Comparison of ENCODE assay signal across 19 cellular contexts in the genomic region with DNA sequence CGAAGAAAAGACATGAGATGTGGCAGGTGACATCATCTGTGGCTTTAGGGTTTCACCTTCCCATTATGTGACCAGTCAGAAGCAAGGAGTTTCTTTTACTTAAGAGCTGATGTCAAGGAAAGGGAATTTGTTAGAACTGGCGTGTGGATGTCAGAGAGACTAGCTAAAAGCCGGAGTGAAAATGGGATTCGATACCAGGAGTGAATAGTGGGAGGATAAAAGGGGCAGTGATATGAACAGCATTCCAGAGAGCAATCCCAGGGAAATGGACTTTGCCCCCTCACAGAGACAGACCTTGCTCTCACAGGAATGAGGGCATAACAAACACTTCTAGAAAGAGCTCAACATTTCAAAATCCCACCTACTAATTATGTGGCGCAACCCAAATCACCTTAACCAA. TPM values are rescaled to one million over a fixed set of nuclear protein-coding genes. Genes with fewer than 3 reads are reported as not detected.
DNase-seq lines count a peak whose midpoint lies in the region; ATAC-seq and TF ChIP-seq lines count a peak whose summit lies in the region.
"Had no signal": no experiment of that assay in that cellular context is flagged by ENCODE, and none has a peak within 500 bp of the region (broad histone marks: within the 10 kb centered on the region; RNA-seq: fewer than 3 reads in every experiment).

No MANE protein-coding gene starts in this region.

- H3K4me1 ChIP-seq in HEK293 (ENCODE audit: control insufficient read depth, insufficient read depth, low read length): 0 out of 2 replicates have a peak, but pooled peaks cover 5% of the 10 kb centered on the region
- H3K4me1 ChIP-seq in right lobe of liver: peaks cover 0 to 7% (median 0%) of the 10 kb centered on the region in 4 donors
- H3K4me1 ChIP-seq: colonic mucosa had no signal

- H3K4me3 ChIP-seq in HEK293 (ENCODE audit: low read depth, low read length) (no peak overlapping the region), right lobe of liver (no peak overlapping the region)
- H3K4me3 ChIP-seq: colonic mucosa had no signal

- peak overlapping the region; percentile 68 for H3K4me3 Mint-ChIP-seq in activated T-helper 17 cell treated with anti-CD3 and anti-CD28 coated beads, Interleukin-2, amount 50 U/mL, for 72 hours

- POLR2A ChIA-PET in HEK293 (lab: Yijun Ruan, JAX): interaction anchor here (0.6 kb wide), 1 partner anchor 1769 kb away, joined by 3 read pairs; a partner anchor contains a TSS

- H3K9me3 Mint-ChIP-seq in activated T-helper 17 cell treated with anti-CD3 and anti-CD28 coated beads, Interleukin-2, amount 50 U/mL, for 72 hours: no peaks in the 10 kb centered on the region
- H3K9me3 Mint-ChIP-seq: stimulated activated naive CD8-positive, alpha-beta T cell treated with anti-CD3 and anti-CD28 coated beads, Interleukin-15, Interleukin-2, amounts not matched to agents 100 ng/mL and 50 ng/mL, for 24 hours had no signal

- H3K36me3 ChIP-seq in HEK293 (ENCODE audit: control insufficient read depth in 2 of 2, insufficient read depth in 1 of 2, low read length in 2 of 2) (no peaks in the 10 kb centered on the region), right lobe of liver (no peaks in the 10 kb centered on the region)
- H3K36me3 ChIP-seq: colonic mucosa, heart right ventricle had no signal

- intact Hi-C loops in right lobe of liver (cut with DNase I): no loop called here

- DNase-seq in ACHN: peak; percentile 20
- no peak for DNase-seq in right lobe of liver
- DNase-seq in DMS114 treated with DMSO at 0.1 percent for 48 hours (lab: John Stamatoyannopoulos, UW; ENCODE audit: unreplicated experiment): no peak
- no peak for DNase-seq in activated T-cell treated with anti-CD3 and anti-CD28 coated beads for 4 hours
- DNase-seq: activated effector memory CD4-positive, alpha-beta T cell treated with anti-CD3 and anti-CD28 coated beads, Interleukin-2, amount 50 U/mL, for 16 hours; colonic mucosa; COR-L47; heart right ventricle; KBM-7; left cardiac atrium; NCI-H1694; NCI-H748 treated with DMSO at 0.1 percent for 48 hours; T-helper 1 cell had no signal

- TF ChIP-seq CTCF in HEK293 (tag by site-specific recombination; IDR thresholded peaks at IDR 0.05) (no peak), right lobe of liver (IDR thresholded peaks at IDR 0.05) (no peak)

- WGBS in right lobe of liver (ENCODE audit: insufficient coverage, low coverage, low lambda C conversion rate, missing lambda C conversion rate): 63% methylated on average over 5 of the region's 5 CpGs

- H3K9me3 ChIP-seq in HEK293 (ENCODE audit: control insufficient read depth, insufficient read depth, low read depth, low read length) (no peaks in the 10 kb centered on the region), right lobe of liver (no peaks in the 10 kb centered on the region)
- H3K9me3 ChIP-seq: colonic mucosa, heart right ventricle had no signal

- no peak overlapping the region for H3K27ac ChIP-seq in HEK293 (ENCODE audit: extremely low read depth, low read depth, low read length)
- no peak overlapping the region for H3K27ac ChIP-seq in right lobe of liver
- H3K27ac ChIP-seq: colonic mucosa, heart right ventricle had no signal

- no peaks in the 10 kb centered on the region for H3K36me3 Mint-ChIP-seq in activated T-helper 17 cell treated with anti-CD3 and anti-CD28 coated beads, Interleukin-2, amount 50 U/mL, for 72 hours (ENCODE audit: low read depth)

- in situ Hi-C loops in ACHN (cut with HindIII; ENCODE audit: low pct_ligation_motif_present, low pct_unique_long_range_greater_than_20kb, low sequenced_read_pairs): no loop called here

- no peak for TF ChIP-seq POLR2A in right lobe of liver (IDR thresholded peaks at IDR 0.05)

- H3K27me3 ChIP-seq in right lobe of liver: no peaks in the 10 kb centered on the region
- H3K27me3 ChIP-seq: colonic mucosa had no signal

- H3K4me1 Mint-ChIP-seq in activated T-helper 17 cell treated with anti-CD3 and anti-CD28 coated beads, Interleukin-2, amount 50 U/mL, for 72 hours: peaks cover 22% of the 10 kb centered on the region

- no peaks in the 10 kb centered on the region for H3K27me3 Mint-ChIP-seq in activated T-helper 17 cell treated with anti-CD3 and anti-CD28 coated beads, Interleukin-2, amount 50 U/mL, for 72 hours

- peak overlapping the region; percentile 58 for H3K27ac Mint-ChIP-seq in activated T-helper 17 cell treated with anti-CD3 and anti-CD28 coated beads, Interleukin-2, amount 50 U/mL, for 72 hours

- CTCF ChIA-PET in HEK293 (lab: Yijun Ruan, JAX): interaction anchor here (0.6 to 2.2 kb wide), 6 partner anchors 16 to 386 kb away, joined by 3 to 11 read pairs (median 3); no protein-coding TSS in a partner anchor

- no peak for ATAC-seq in activated T-helper 17 cell treated with anti-CD3 and anti-CD28 coated beads, Interleukin-2, amount 50 U/mL, for 72 hours (replicated peaks)
- ATAC-seq in right lobe of liver (peak; percentile 53 to 66 (median 62)), HG03175 (IDR thresholded peaks at IDR 0.05; ENCODE audit: unreplicated experiment) (no peak), HG02763 (IDR thresholded peaks at IDR 0.05; ENCODE audit: unreplicated experiment) (no peak)
- ATAC-seq: activated CD4-positive, CD25-positive, alpha-beta regulatory T cell treated with anti-CD3 and anti-CD28 coated beads, Interleukin-2, amount 50 U/mL, for 24 hours; heart right ventricle had no signal

TF ChIP-seq in HEK293, 187 proteins besides CTCF, POLR2A, EP300 and RAD21:
- TF ChIP-seq, protein P1, sequence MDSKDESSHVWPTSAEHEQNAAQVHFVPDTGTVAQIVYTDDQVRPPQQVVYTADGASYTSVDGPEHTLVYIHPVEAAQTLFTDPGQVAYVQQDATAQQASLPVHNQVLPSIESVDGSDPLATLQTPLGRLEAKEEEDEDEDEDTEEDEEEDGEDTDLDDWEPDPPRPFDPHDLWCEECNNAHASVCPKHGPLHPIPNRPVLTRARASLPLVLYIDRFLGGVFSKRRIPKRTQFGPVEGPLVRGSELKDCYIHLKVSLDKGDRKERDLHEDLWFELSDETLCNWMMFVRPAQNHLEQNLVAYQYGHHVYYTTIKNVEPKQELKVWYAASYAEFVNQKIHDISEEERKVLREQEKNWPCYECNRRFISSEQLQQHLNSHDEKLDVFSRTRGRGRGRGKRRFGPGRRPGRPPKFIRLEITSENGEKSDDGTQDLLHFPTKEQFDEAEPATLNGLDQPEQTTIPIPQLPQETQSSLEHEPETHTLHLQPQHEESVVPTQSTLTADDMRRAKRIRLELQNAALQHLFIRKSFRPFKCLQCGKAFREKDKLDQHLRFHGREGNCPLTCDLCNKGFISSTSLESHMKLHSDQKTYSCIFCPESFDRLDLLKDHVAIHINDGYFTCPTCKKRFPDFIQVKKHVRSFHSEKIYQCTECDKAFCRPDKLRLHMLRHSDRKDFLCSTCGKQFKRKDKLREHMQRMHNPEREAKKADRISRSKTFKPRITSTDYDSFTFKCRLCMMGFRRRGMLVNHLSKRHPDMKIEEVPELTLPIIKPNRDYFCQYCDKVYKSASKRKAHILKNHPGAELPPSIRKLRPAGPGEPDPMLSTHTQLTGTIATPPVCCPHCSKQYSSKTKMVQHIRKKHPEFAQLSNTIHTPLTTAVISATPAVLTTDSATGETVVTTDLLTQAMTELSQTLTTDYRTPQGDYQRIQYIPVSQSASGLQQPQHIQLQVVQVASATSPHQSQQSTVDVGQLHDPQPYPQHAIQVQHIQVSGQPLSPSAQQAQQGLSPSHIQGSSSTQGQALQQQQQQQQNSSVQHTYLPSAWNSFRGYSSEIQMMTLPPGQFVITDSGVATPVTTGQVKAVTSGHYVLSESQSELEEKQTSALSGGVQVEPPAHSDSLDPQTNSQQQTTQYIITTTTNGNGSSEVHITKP (tag by site-specific recombination; IDR thresholded peaks at IDR 0.05): peak; percentile 65
- TF ChIP-seq ZNF830 (tag by site-specific recombination; IDR thresholded peaks at IDR 0.05; ENCODE audit: low read depth): no peak
- TF ChIP-seq ZNF132 (tag by site-specific recombination; IDR thresholded peaks at IDR 0.05; ENCODE audit: borderline replicate concordance): no peak
- peak; percentile 76 for TF ChIP-seq FEZF1 (tag by site-specific recombination; IDR thresholded peaks at IDR 0.05)
- TF ChIP-seq, protein P2, sequence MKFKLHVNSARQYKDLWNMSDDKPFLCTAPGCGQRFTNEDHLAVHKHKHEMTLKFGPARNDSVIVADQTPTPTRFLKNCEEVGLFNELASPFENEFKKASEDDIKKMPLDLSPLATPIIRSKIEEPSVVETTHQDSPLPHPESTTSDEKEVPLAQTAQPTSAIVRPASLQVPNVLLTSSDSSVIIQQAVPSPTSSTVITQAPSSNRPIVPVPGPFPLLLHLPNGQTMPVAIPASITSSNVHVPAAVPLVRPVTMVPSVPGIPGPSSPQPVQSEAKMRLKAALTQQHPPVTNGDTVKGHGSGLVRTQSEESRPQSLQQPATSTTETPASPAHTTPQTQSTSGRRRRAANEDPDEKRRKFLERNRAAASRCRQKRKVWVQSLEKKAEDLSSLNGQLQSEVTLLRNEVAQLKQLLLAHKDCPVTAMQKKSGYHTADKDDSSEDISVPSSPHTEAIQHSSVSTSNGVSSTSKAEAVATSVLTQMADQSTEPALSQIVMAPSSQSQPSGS (tag by site-specific recombination; IDR thresholded peaks at IDR 0.05; ENCODE audit: low read depth): peak; percentile 41; the same call in 1 of the 2 replicates
- 0 out of 2 replicates have a peak, but pooled peaks have one; percentile 9 for TF ChIP-seq PRDM1 (tag by site-specific recombination; IDR thresholded peaks at IDR 0.05)
- TF ChIP-seq ZNF366 (tag by site-specific recombination; conservative IDR thresholded peaks at IDR 0.05): no peak
- TF ChIP-seq ZNF610 (tag by site-specific recombination; IDR thresholded peaks at IDR 0.05; ENCODE audit: borderline replicate concordance): no peak
- TF ChIP-seq ZFHX2 (tag by site-specific recombination; conservative IDR thresholded peaks at IDR 0.05): 0 out of 2 replicates have a peak, but pooled peaks have one; percentile 14

RNA-seq across cellular contexts. Expression of a gene that starts 5.9 kb away (rescaled TPM):
- total RNA-seq in activated T-helper 17 cell treated with anti-CD3 and anti-CD28 coated beads, Interleukin-2, amount 50 U/mL, for 72 hours: 1 to 10 TPM; 1.0 to 2.0 TPM
- 1 to 10 TPM; 1.1 to 6.8 (median 3.1) TPM for total RNA-seq in right lobe of liver

Comparison
In these comparisons a context has a peak if more than half of its experiments do, and no peak if none do; other contexts are left out.
1. ATAC-seq: peak in right lobe of liver (4 of 4); none in activated T-helper 17 cell treated with anti-CD3 and anti-CD28 coated beads, Interleukin-2, amount 50 U/mL, for 72 hours (single experiment), HG03175 (single experiment) and HG02763 (single experiment).